ENCODE assay signal across 9 cellular contexts in genomic region chr6:13194852-13195251, GRCh38.
DNase-seq lines count a peak whose midpoint lies in the region; ATAC-seq, FAIRE-seq and TF ChIP-seq lines count a peak whose summit lies in the region.
"Had no signal": no experiment of that assay in that cellular context is flagged by ENCODE, and none has a peak within 500 bp of the region (broad histone marks: within the 10 kb centered on the region; RNA-seq: fewer than 3 reads in every experiment).

No MANE protein-coding gene starts in this region.

- peaks cover 4% of the 10 kb centered on the region for H3K36me3 Mint-ChIP-seq in astrocyte (ENCODE audit: low read depth, unreplicated experiment)
- H3K36me3 Mint-ChIP-seq in CD4-positive, alpha-beta memory T cell, result peaks cover 0 to 2% of the 10 kb centered on the region in 2 donors
- no peaks in the 10 kb centered on the region for H3K36me3 Mint-ChIP-seq in CD8-positive, alpha-beta memory T cell

- CTCF ChIA-PET in CD4-positive, alpha-beta memory T cell (lab: Charles Lee; ENCODE audit: partially characterized antibody), result no interaction called here
- CTCF ChIA-PET in CD8-positive, alpha-beta memory T cell (lab: Charles Lee), result no interaction called here

- no peak for FAIRE-seq in astrocyte (lab: Jason Lieb, UNC)

- H3K4me1 ChIP-seq in KMS-11 (ENCODE audit: low read depth, poor library complexity, severe bottlenecking), result peaks cover 11% of the 10 kb centered on the region
- no peaks in the 10 kb centered on the region for H3K4me1 ChIP-seq in astrocyte (ENCODE audit: insufficient read depth, low read length)
- H3K4me1 ChIP-seq in CD4-positive, alpha-beta memory T cell (ENCODE audit: insufficient read depth, low read length), result no peaks in the 10 kb centered on the region
- no peaks in the 10 kb centered on the region for H3K4me1 ChIP-seq in CD8-positive, alpha-beta memory T cell (ENCODE audit: insufficient read depth, low read length)

- H3K36me3 ChIP-seq in KMS-11 (ENCODE audit: insufficient read depth) (no peaks in the 10 kb centered on the region), astrocyte (ENCODE audit: insufficient read depth, low read length) (no peaks in the 10 kb centered on the region)
- no peaks in the 10 kb centered on the region for H3K36me3 ChIP-seq in CD4-positive, alpha-beta memory T cell (ENCODE audit: insufficient read depth, low read length)
- H3K36me3 ChIP-seq in CD8-positive, alpha-beta memory T cell (ENCODE audit: insufficient read depth, low read length), result no peaks in the 10 kb centered on the region

- H3K4me3 ChIP-seq in KMS-11 (IDR thresholded peaks at IDR 0.05; ENCODE audit: insufficient read depth, low read depth, low read length) (no peak overlapping the region), astrocyte (ENCODE audit: insufficient read depth, low read depth, low read length) (no peak overlapping the region)
- no peak overlapping the region for H3K4me3 ChIP-seq in CD4-positive, alpha-beta memory T cell (ENCODE audit: low read length in 2 of 2)
- no peak overlapping the region for H3K4me3 ChIP-seq in CD8-positive, alpha-beta memory T cell (ENCODE audit: low read length)

- H3K9ac ChIP-seq in KMS-11 (no peak overlapping the region), astrocyte (ENCODE audit: low read length) (no peak overlapping the region)

- no peak overlapping the region for H3K27ac ChIP-seq in KMS-11
- no peak overlapping the region for H3K27ac ChIP-seq in astrocyte (ENCODE audit: low read depth, low read length)
- no peak overlapping the region for H3K27ac ChIP-seq in CD4-positive, alpha-beta memory T cell (ENCODE audit: low read depth, low read length)
- H3K27ac ChIP-seq in CD8-positive, alpha-beta memory T cell (ENCODE audit: low read depth, low read length), result no peak overlapping the region

- no peak for ATAC-seq in stimulated activated naive CD8-positive, alpha-beta T cell treated with anti-CD3 and anti-CD28 coated beads, Interleukin-15, Interleukin-2, amounts not matched to agents 100 U/mL and 50 U/mL, for 24 hours

- no peaks in the 10 kb centered on the region for H3K9me3 ChIP-seq in astrocyte (ENCODE audit: insufficient read depth, low read depth, low read length)
- H3K9me3 ChIP-seq in CD4-positive, alpha-beta memory T cell (ENCODE audit: control insufficient read depth in 1 of 2, low read length in 2 of 2), result no peaks in the 10 kb centered on the region
- H3K9me3 ChIP-seq in CD8-positive, alpha-beta memory T cell (ENCODE audit: low read length), result no peaks in the 10 kb centered on the region

- no peak overlapping the region for H3K4me3 Mint-ChIP-seq in astrocyte (ENCODE audit: unreplicated experiment)
- H3K4me3 Mint-ChIP-seq in CD4-positive, alpha-beta memory T cell, result no peak overlapping the region
- no peak overlapping the region for H3K4me3 Mint-ChIP-seq in CD8-positive, alpha-beta memory T cell
- H3K4me3 Mint-ChIP-seq: dendritic cell treated with granulocyte-macrophage colony-stimulating factor and Interleukin-4, amounts not matched to agents 40 ng/mL and 50 ng/mL, for 4 days had no signal

- no peaks in the 10 kb centered on the region for H3K9me3 Mint-ChIP-seq in astrocyte (ENCODE audit: unreplicated experiment)
- no peaks in the 10 kb centered on the region for H3K9me3 Mint-ChIP-seq in CD4-positive, alpha-beta memory T cell
- peaks cover 0 to 3% (median 0%) of the 10 kb centered on the region in 5 donors for H3K9me3 Mint-ChIP-seq in CD8-positive, alpha-beta memory T cell
- H3K9me3 Mint-ChIP-seq: dendritic cell treated with granulocyte-macrophage colony-stimulating factor and Interleukin-4, amounts not matched to agents 40 ng/mL and 50 ng/mL, for 4 days had no signal

- H2AFZ ChIP-seq in KMS-11 (ENCODE audit: low read depth) (peak overlapping the region; percentile 26), astrocyte (ENCODE audit: low read depth, low read length) (no peak overlapping the region)

- H3K27ac Mint-ChIP-seq in astrocyte (ENCODE audit: unreplicated experiment), result no peak overlapping the region
- no peak overlapping the region for H3K27ac Mint-ChIP-seq in CD4-positive, alpha-beta memory T cell
- peak overlapping the region in 1 of 8 donors; percentile 3 for H3K27ac Mint-ChIP-seq in CD8-positive, alpha-beta memory T cell
- H3K27ac Mint-ChIP-seq: dendritic cell treated with granulocyte-macrophage colony-stimulating factor and Interleukin-4, amounts not matched to agents 40 ng/mL and 50 ng/mL, for 4 days had no signal

- H3K27me3 Mint-ChIP-seq in astrocyte (ENCODE audit: low read depth, unreplicated experiment), result no peaks in the 10 kb centered on the region
- peaks cover 6 to 28% of the 10 kb centered on the region in 2 donors for H3K27me3 Mint-ChIP-seq in CD4-positive, alpha-beta memory T cell
- peaks cover 19 to 53% of the 10 kb centered on the region in 2 donors for H3K27me3 Mint-ChIP-seq in CD8-positive, alpha-beta memory T cell
- H3K27me3 Mint-ChIP-seq: dendritic cell treated with granulocyte-macrophage colony-stimulating factor and Interleukin-4, amounts not matched to agents 40 ng/mL and 50 ng/mL, for 4 days had no signal

- TF ChIP-seq CTCF in KMS-11 (conservative IDR thresholded peaks at IDR 0.05; ENCODE audit: low read depth, low read length), result peak; percentile 74
- TF ChIP-seq CTCF in astrocyte (IDR thresholded peaks at IDR 0.05; ENCODE audit: insufficient read depth, low read depth, low read length), result peak; percentile 40

- H3K4me1 Mint-ChIP-seq in astrocyte (ENCODE audit: low read depth, unreplicated experiment), result peaks cover 3% of the 10 kb centered on the region
- H3K4me1 Mint-ChIP-seq in CD4-positive, alpha-beta memory T cell, result no peaks in the 10 kb centered on the region
- H3K4me1 Mint-ChIP-seq in CD8-positive, alpha-beta memory T cell, result no peaks in the 10 kb centered on the region

- intact Hi-C loops in CD4-positive, alpha-beta memory T cell (cut with micrococcal nuclease), result no loop called here

- H4K20me1 ChIP-seq in KMS-11 (ENCODE audit: insufficient read depth) (no peaks in the 10 kb centered on the region), astrocyte (ENCODE audit: insufficient read depth, low read length) (no peaks in the 10 kb centered on the region)

- no peaks in the 10 kb centered on the region for H3K79me2 ChIP-seq in KMS-11 (ENCODE audit: insufficient read depth, low read depth)
- H3K79me2 ChIP-seq in astrocyte (ENCODE audit: insufficient read depth, low read length), result no peaks in the 10 kb centered on the region

- DNase-seq in stimulated activated CD4-positive, alpha-beta T cell treated with anti-CD3 and anti-CD28 coated beads, Interleukin-1b, Interleukin-23, amount 100 ng/mL, for 4 hours (ENCODE audit: low read depth in 2 of 2), result peak; percentile 2 to 8
- no peak for DNase-seq in stimulated activated CD4-positive, alpha-beta T cell treated with anti-CD3 and anti-CD28 coated beads, Interleukin-12 subunit alpha, Interleukin-12 subunit beta, amount 100 ng/mL, for 4 hours
- DNase-seq in astrocyte (ENCODE audit: low read depth) (peak; percentile 38), iPS-NIHi11 (ENCODE audit: low spot score) (peak; percentile 77)
- DNase-seq in stimulated activated naive CD8-positive, alpha-beta T cell treated with anti-CD3 and anti-CD28 coated beads, Interleukin-15, Interleukin-2, amounts not matched to agents 100 U/mL and 50 U/mL, for 24 hours, result peak; percentile 33
- no peak for DNase-seq in CD4-positive, alpha-beta memory T cell
- DNase-seq in CD8-positive, alpha-beta memory T cell, result no peak

- H3K4me2 ChIP-seq in KMS-11 (no peak overlapping the region), astrocyte (ENCODE audit: low read length) (no peak overlapping the region)

- POLR2A ChIA-PET in CD4-positive, alpha-beta memory T cell (lab: Charles Lee; ENCODE audit: partially characterized antibody), result no interaction called here
- POLR2A ChIA-PET in CD8-positive, alpha-beta memory T cell (lab: Charles Lee), result no interaction called here

- H3K27me3 ChIP-seq in KMS-11 (ENCODE audit: insufficient read depth, low read depth), result no peaks in the 10 kb centered on the region
- H3K27me3 ChIP-seq in astrocyte (ENCODE audit: insufficient read depth, low read length), result no peaks in the 10 kb centered on the region
- no peaks in the 10 kb centered on the region for H3K27me3 ChIP-seq in CD4-positive, alpha-beta memory T cell (ENCODE audit: insufficient read depth, low read length)
- no peaks in the 10 kb centered on the region for H3K27me3 ChIP-seq in CD8-positive, alpha-beta memory T cell (ENCODE audit: insufficient read depth, low read length, poor library complexity, severe bottlenecking)

Comparison
In these comparisons a context has a peak if more than half of its experiments do, and no peak if none do; other contexts are left out.
1. DNase-seq: peak in stimulated activated CD4-positive, alpha-beta T cell treated with anti-CD3 and anti-CD28 coated beads, Interleukin-1b, Interleukin-23, amount 100 ng/mL, for 4 hours (2 of 2), astrocyte (single experiment), iPS-NIHi11 (single experiment) and stimulated activated naive CD8-positive, alpha-beta T cell treated with anti-CD3 and anti-CD28 coated beads, Interleukin-15, Interleukin-2, amounts not matched to agents 100 U/mL and 50 U/mL, for 24 hours (single experiment); none in stimulated activated CD4-positive, alpha-beta T cell treated with anti-CD3 and anti-CD28 coated beads, Interleukin-12 subunit alpha, Interleukin-12 subunit beta, amount 100 ng/mL, for 4 hours (single experiment), CD4-positive, alpha-beta memory T cell (0 of 5) and CD8-positive, alpha-beta memory T cell (0 of 5).